14 cellular contexts compared by ENCODE assay signal in genomic region chr15:42788725-42789124, GRCh38.
"Had no signal": no experiment of that assay in that cellular context is flagged by ENCODE, and none has a peak within 500 bp of the region (broad histone marks: within the 10 kb centered on the region; RNA-seq: fewer than 3 reads in every experiment).

No MANE protein-coding gene starts in this region.

- H3K27ac ChIP-seq: gastrocnemius medialis, parathyroid adenoma, thyroid gland had no signal

- DNase-seq: activated naive CD4-positive, alpha-beta T cell treated with anti-CD3 and anti-CD28 coated beads for 36 hours; activated naive CD8-positive, alpha-beta T cell treated with anti-CD3 and anti-CD28 coated beads, Interleukin-2, amount 50 U/mL, for 24 hours; erythroblast; gastrocnemius medialis; naive thymus-derived CD8-positive, alpha-beta T cell; stimulated activated CD4-positive, alpha-beta T cell treated with anti-CD3 and anti-CD28 coated beads, Interleukin-2, amount 100 ng/mL, for 48 hours; stimulated activated naive B cell treated with anti-CD40 and anti-IgM and Interleukin-4, amounts not matched to agents 10 μg/mL and 1 μg/mL and 100 μg/mL, for 72 hours; T-helper 2 cell; thyroid gland had no signal

- H3K4me1 ChIP-seq: gastrocnemius medialis, parathyroid adenoma, thyroid gland had no signal

- H3K9me3 ChIP-seq: gastrocnemius medialis, thyroid gland had no signal

- H3K4me3 ChIP-seq: gastrocnemius medialis, thyroid gland had no signal

- H3K27me3 ChIP-seq: gastrocnemius medialis, thyroid gland had no signal

- H3K36me3 ChIP-seq: thyroid gland had no signal

- FAIRE-seq: astrocyte, bronchial epithelial cell, TTC549, urothelium cell line had no signal
